Comparison of ENCODE assay signal across 11 cellular contexts in the genomic region with DNA sequence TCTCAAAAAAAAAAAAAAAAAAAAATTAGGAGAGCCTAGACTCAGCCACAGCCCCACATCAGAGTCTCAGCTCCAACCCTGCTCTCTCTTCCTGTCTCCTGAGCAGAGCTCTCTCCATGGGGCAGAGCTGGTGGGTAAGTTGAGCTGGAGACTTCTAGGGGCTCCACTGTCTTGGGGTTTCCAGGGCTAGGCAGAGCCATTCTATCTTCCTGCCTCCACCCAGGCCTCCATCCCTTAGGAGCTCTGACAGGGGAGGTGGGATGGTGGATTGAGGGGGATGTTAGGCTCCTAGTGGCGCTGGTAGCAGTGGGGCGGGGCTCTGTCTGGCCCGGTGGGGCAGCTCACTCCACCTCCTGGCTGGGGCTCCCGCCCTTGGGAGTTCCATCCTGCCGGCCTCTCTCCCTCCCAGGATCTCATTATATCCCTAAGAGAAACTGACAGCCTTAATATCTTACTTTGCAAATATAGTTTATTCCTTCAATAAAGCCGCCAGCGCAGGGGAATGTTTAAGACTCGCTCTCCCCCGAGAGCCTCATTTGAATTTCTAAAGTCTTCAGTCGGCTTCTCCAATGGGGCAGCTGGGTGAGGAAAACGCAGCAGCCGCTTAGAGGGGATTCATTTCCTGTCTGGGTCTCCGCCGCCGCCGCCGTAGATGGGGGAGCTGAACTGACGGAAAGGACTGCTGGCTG.
A peak's percentile ranks its signal among the peaks of the same experiment; 100 is the strongest.
DNase-seq lines count a peak whose midpoint lies in the region; ATAC-seq and TF ChIP-seq lines count a peak whose summit lies in the region.
"Had no signal": no experiment of that assay in that cellular context is flagged by ENCODE, and none has a peak within 500 bp of the region (broad histone marks: within the 10 kb centered on the region; RNA-seq: fewer than 3 reads in every experiment).

No MANE protein-coding gene starts in this region.

- H3K9me3 ChIP-seq in WERI-Rb-1 (ENCODE audit: severe bottlenecking) (peaks cover 3% of the 10 kb centered on the region), iPS-20b (ENCODE audit: insufficient read depth, low read depth, low read length) (no peaks in the 10 kb centered on the region)
- H3K9me3 ChIP-seq: heart left ventricle had no signal

- H3K27ac ChIP-seq in WERI-Rb-1 = no peak overlapping the region
- H3K27ac ChIP-seq in iPS-20b (ENCODE audit: low read length) = no peak overlapping the region
- H3K27ac ChIP-seq: heart left ventricle had no signal

- no peaks in the 10 kb centered on the region for H3K27me3 ChIP-seq in WERI-Rb-1 (ENCODE audit: insufficient read depth, low read depth, severe bottlenecking)
- peaks cover 19% of the 10 kb centered on the region for H3K27me3 ChIP-seq in iPS-20b (ENCODE audit: insufficient read depth, low read length)

- ATAC-seq in stimulated activated naive CD8-positive, alpha-beta T cell treated with anti-CD3 and anti-CD28 coated beads, Interleukin-15, Interleukin-2, amounts not matched to agents 100 U/mL and 50 U/mL, for 24 hours = peak; percentile 19
- no peak for ATAC-seq in HG02938 (IDR thresholded peaks at IDR 0.05; ENCODE audit: unreplicated experiment)
- ATAC-seq: heart left ventricle had no signal

- peak overlapping the region; percentile 20; the same call in 1 of the 2 replicates for H3K9ac ChIP-seq in iPS-20b (ENCODE audit: low read depth, low read length)

- H3K36me3 ChIP-seq in WERI-Rb-1 (no peaks in the 10 kb centered on the region), iPS-20b (ENCODE audit: insufficient read depth, low read depth, low read length) (no peaks in the 10 kb centered on the region)
- H3K36me3 ChIP-seq: heart left ventricle had no signal

- peaks cover 5% of the 10 kb centered on the region; the same call in 1 of the 2 replicates for H3K4me1 ChIP-seq in iPS-20b (ENCODE audit: insufficient read depth, low read length)

- TF ChIP-seq CTCF in WERI-Rb-1 (IDR thresholded peaks at IDR 0.05; ENCODE audit: low read depth, low read length) = no peak

- peak; percentile 43 for DNase-seq in NCI-H1436 (lab: John Stamatoyannopoulos, UW)
- no peak for DNase-seq in NCI-H1436 treated with DMSO at 0.1 percent for 48 hours (lab: John Stamatoyannopoulos, UW)
- peak; percentile 37 for DNase-seq in WERI-Rb-1
- peak; percentile 24 for DNase-seq in stimulated activated naive CD8-positive, alpha-beta T cell treated with anti-CD3 and anti-CD28 coated beads, Interleukin-15, Interleukin-2, amounts not matched to agents 100 U/mL and 50 U/mL, for 24 hours
- DNase-seq in HuH-7 (ENCODE audit: low spot score) = no peak
- DNase-seq in globus pallidus (ENCODE audit: low spot score) = no peak
- DNase-seq: GF-D8, heart left ventricle, Right ventricle myocardium superior had no signal

- no peak overlapping the region for H3K4me3 ChIP-seq in WERI-Rb-1 (ENCODE audit: low read depth, low read length)
- H3K4me3 ChIP-seq in iPS-20b (ENCODE audit: low read length) = peak overlapping the region; percentile 55; the same call in 1 of the 2 replicates
- H3K4me3 ChIP-seq: heart left ventricle had no signal

Comparison
In these comparisons a context has a peak if more than half of its experiments do, and no peak if none do; other contexts are left out.
1. DNase-seq: peak in NCI-H1436 (single experiment), WERI-Rb-1 (single experiment) and stimulated activated naive CD8-positive, alpha-beta T cell treated with anti-CD3 and anti-CD28 coated beads, Interleukin-15, Interleukin-2, amounts not matched to agents 100 U/mL and 50 U/mL, for 24 hours (single experiment); none in NCI-H1436 treated with DMSO at 0.1 percent for 48 hours (single experiment), HuH-7 (single experiment) and globus pallidus (single experiment).